In genomic region chr7:156420496-156420895, GRCh38 we compare ENCODE assay signal across 8 cellular contexts.
"Had no signal": no experiment of that assay in that cellular context is flagged by ENCODE, and none has a peak within 500 bp of the region (broad histone marks: within the 10 kb centered on the region; RNA-seq: fewer than 3 reads in every experiment).

No MANE protein-coding gene starts in this region.

- FAIRE-seq: G401.6, GM12878, GM12891, GM12892, GM18507, GM19239 had no signal

- H3K4me3 ChIP-seq: GM12878 had no signal

- ATAC-seq: GM12878 had no signal

- DNase-seq: GDM1, GF-D8 had no signal
